26 cellular contexts compared by ENCODE assay signal in the genomic region with DNA sequence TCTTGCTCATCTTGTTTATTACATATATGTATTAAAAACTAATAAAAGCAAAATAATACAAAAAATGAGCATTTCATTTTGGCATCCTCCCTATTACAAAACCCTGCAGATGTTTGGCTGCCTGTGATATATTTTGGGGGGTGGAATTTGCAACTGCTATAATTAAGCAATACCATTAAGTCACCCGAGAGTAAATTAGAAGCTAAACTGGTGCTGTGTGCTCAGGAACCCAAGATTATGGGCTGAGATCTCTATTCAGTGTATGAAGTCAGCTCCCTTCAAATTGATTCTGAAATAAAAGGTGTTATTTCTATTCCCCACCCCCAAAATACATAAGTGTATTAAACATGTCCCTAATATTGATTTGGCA.
"Had no signal": no experiment of that assay in that cellular context is flagged by ENCODE, and none has a peak within 500 bp of the region (broad histone marks: within the 10 kb centered on the region; RNA-seq: fewer than 3 reads in every experiment).

No MANE protein-coding gene starts in this region.

- H3K27me3 Mint-ChIP-seq: activated naive CD4-positive, alpha-beta T cell treated with anti-CD3 and anti-CD28 coated beads, Interleukin-2, amount 50 U/mL, for 24 hours; dendritic cell treated with granulocyte-macrophage colony-stimulating factor and Interleukin-4, amounts not matched to agents 40 ng/mL and 50 ng/mL, for 4 days; natural killer cell treated with Interleukin-12 subunit alpha and Interleukin-12 subunit beta and Interleukin-15 and Interleukin-18, amount 100 ng/mL, for 72 hours had no signal

- H3K27ac Mint-ChIP-seq: activated B cell treated with CpG ODN at 0.5 μM for 24 hours; activated CD8-positive, alpha-beta T cell treated with anti-CD3 and anti-CD28 coated beads for 36 hours; activated naive CD4-positive, alpha-beta T cell treated with anti-CD3 and anti-CD28 coated beads, Interleukin-2, amount 50 U/mL, for 24 hours; activated naive CD8-positive, alpha-beta T cell treated with anti-CD3 and anti-CD28 coated beads, Interleukin-2, amount 50 U/mL, for 24 hours; activated T-helper 2 cell treated with anti-CD3 and anti-CD28 coated beads, Interferon-gamma antibody, Interleukin-2, Interleukin-4, amounts not matched to agents 10 μg/mL and 5 μg/mL and 100 μg/mL, durations not matched to agents 14 hours and 24 hours and 36 hours; dendritic cell treated with granulocyte-macrophage colony-stimulating factor and Interleukin-4, amounts not matched to agents 40 ng/mL and 50 ng/mL, for 4 days; endodermal cell; natural killer cell treated with Interleukin-12 subunit alpha and Interleukin-12 subunit beta and Interleukin-15 and Interleukin-18, amount 100 ng/mL, for 72 hours had no signal

- H3K27me3 ChIP-seq: breast epithelium, right atrium auricular region, suprapubic skin, tibial artery, upper lobe of right lung had no signal

- H3K36me3 ChIP-seq: breast epithelium, left ventricle myocardium inferior, right atrium auricular region, suprapubic skin, tibial artery, upper lobe of right lung had no signal

- H3K4me1 ChIP-seq: breast epithelium, left ventricle myocardium inferior, right atrium auricular region, suprapubic skin, tibial artery, upper lobe of right lung had no signal

- H3K36me3 Mint-ChIP-seq: activated CD8-positive, alpha-beta memory T cell treated with anti-CD3 and anti-CD28 coated beads, Interleukin-2, amount 10 ng/mL, durations not matched to agents 7 days and 5 days; activated naive CD4-positive, alpha-beta T cell treated with anti-CD3 and anti-CD28 coated beads, Interleukin-2, amount 50 U/mL, for 24 hours; natural killer cell treated with Interleukin-12 subunit alpha and Interleukin-12 subunit beta and Interleukin-15 and Interleukin-18, amount 100 ng/mL, for 72 hours had no signal

- DNase-seq: activated B cell treated with CpG ODN at 0.5 μM for 24 hours; activated CD4-positive, alpha-beta T cell treated with anti-CD3 and anti-CD28 coated beads, Interleukin-2, amount 50 U/mL, for 1 hour; activated CD8-positive, alpha-beta memory T cell treated with anti-CD3 and anti-CD28 coated beads, Interleukin-2, amount 10 ng/mL, durations not matched to agents 7 days and 5 days; activated CD8-positive, alpha-beta T cell treated with anti-CD3 and anti-CD28 coated beads for 36 hours; activated naive CD8-positive, alpha-beta T cell treated with anti-CD3 and anti-CD28 coated beads, Interleukin-2, amount 50 U/mL, for 24 hours; activated T-cell treated with anti-CD3 and anti-CD28 coated beads, Interleukin-2, amount 50 U/mL, for 48 hours; amygdala; endodermal cell; foreskin melanocyte; islet precursor cell; left ventricle myocardium inferior; mucosa of descending colon; stimulated activated CD4-positive, alpha-beta T cell treated with anti-CD3 and anti-CD28 coated beads, Interleukin-15, amount 100 ng/mL, for 24 hours; stimulated activated CD4-positive, alpha-beta T cell treated with anti-CD3 and anti-CD28 coated beads, Interleukin-2, amount 100 ng/mL, for 24 hours; stimulated activated naive CD4-positive, alpha-beta T cell; tibial artery; upper lobe of right lung had no signal

- H3K27ac ChIP-seq: breast epithelium, left ventricle myocardium inferior, right atrium auricular region, suprapubic skin, tibial artery, upper lobe of right lung had no signal

- H3K4me3 Mint-ChIP-seq: activated B cell treated with CpG ODN at 0.5 μM for 24 hours; activated CD8-positive, alpha-beta memory T cell treated with anti-CD3 and anti-CD28 coated beads, Interleukin-2, amount 10 ng/mL, durations not matched to agents 7 days and 5 days; activated CD8-positive, alpha-beta T cell treated with anti-CD3 and anti-CD28 coated beads for 36 hours; activated naive CD4-positive, alpha-beta T cell treated with anti-CD3 and anti-CD28 coated beads, Interleukin-2, amount 50 U/mL, for 24 hours; activated naive CD8-positive, alpha-beta T cell treated with anti-CD3 and anti-CD28 coated beads, Interleukin-2, amount 50 U/mL, for 24 hours; central memory CD8-positive, alpha-beta T cell; dendritic cell treated with granulocyte-macrophage colony-stimulating factor and Interleukin-4, amounts not matched to agents 40 ng/mL and 50 ng/mL, for 4 days; endodermal cell; natural killer cell treated with Interleukin-12 subunit alpha and Interleukin-12 subunit beta and Interleukin-15 and Interleukin-18, amount 100 ng/mL, for 72 hours had no signal

- H3K4me3 ChIP-seq: breast epithelium, left ventricle myocardium inferior, mucosa of descending colon, right atrium auricular region, suprapubic skin, tibial artery, upper lobe of right lung had no signal

- H3K9me3 Mint-ChIP-seq: activated B cell treated with CpG ODN at 0.5 μM for 24 hours; activated CD8-positive, alpha-beta T cell treated with anti-CD3 and anti-CD28 coated beads for 36 hours; activated naive CD4-positive, alpha-beta T cell treated with anti-CD3 and anti-CD28 coated beads, Interleukin-2, amount 50 U/mL, for 24 hours; activated T-helper 2 cell treated with anti-CD3 and anti-CD28 coated beads, Interferon-gamma antibody, Interleukin-2, Interleukin-4, amounts not matched to agents 10 μg/mL and 5 μg/mL and 100 μg/mL, durations not matched to agents 14 hours and 24 hours and 36 hours; central memory CD8-positive, alpha-beta T cell; dendritic cell treated with granulocyte-macrophage colony-stimulating factor and Interleukin-4, amounts not matched to agents 40 ng/mL and 50 ng/mL, for 4 days; endodermal cell; natural killer cell treated with Interleukin-12 subunit alpha and Interleukin-12 subunit beta and Interleukin-15 and Interleukin-18, amount 100 ng/mL, for 72 hours had no signal

- H3K9me3 ChIP-seq: breast epithelium, left ventricle myocardium inferior, mucosa of descending colon, right atrium auricular region, suprapubic skin, tibial artery, upper lobe of right lung had no signal

- ATAC-seq: activated CD8-positive, alpha-beta memory T cell treated with anti-CD3 and anti-CD28 coated beads, Interleukin-2, amount 10 ng/mL, durations not matched to agents 7 days and 5 days; activated CD8-positive, alpha-beta T cell treated with anti-CD3 and anti-CD28 coated beads for 36 hours; activated naive CD8-positive, alpha-beta T cell treated with anti-CD3 and anti-CD28 coated beads, Interleukin-2, amount 50 U/mL, for 24 hours; esophagus mucosa; mucosa of descending colon; natural killer cell treated with Interleukin-12 subunit alpha and Interleukin-12 subunit beta and Interleukin-15 and Interleukin-18, amount 100 ng/mL, for 72 hours; upper lobe of right lung had no signal

- H3K4me1 Mint-ChIP-seq: activated B cell treated with CpG ODN at 0.5 μM for 24 hours; activated naive CD8-positive, alpha-beta T cell treated with anti-CD3 and anti-CD28 coated beads, Interleukin-2, amount 50 U/mL, for 24 hours; central memory CD8-positive, alpha-beta T cell; endodermal cell had no signal
